1 cellular context compared by ENCODE assay signal in the genomic region with DNA sequence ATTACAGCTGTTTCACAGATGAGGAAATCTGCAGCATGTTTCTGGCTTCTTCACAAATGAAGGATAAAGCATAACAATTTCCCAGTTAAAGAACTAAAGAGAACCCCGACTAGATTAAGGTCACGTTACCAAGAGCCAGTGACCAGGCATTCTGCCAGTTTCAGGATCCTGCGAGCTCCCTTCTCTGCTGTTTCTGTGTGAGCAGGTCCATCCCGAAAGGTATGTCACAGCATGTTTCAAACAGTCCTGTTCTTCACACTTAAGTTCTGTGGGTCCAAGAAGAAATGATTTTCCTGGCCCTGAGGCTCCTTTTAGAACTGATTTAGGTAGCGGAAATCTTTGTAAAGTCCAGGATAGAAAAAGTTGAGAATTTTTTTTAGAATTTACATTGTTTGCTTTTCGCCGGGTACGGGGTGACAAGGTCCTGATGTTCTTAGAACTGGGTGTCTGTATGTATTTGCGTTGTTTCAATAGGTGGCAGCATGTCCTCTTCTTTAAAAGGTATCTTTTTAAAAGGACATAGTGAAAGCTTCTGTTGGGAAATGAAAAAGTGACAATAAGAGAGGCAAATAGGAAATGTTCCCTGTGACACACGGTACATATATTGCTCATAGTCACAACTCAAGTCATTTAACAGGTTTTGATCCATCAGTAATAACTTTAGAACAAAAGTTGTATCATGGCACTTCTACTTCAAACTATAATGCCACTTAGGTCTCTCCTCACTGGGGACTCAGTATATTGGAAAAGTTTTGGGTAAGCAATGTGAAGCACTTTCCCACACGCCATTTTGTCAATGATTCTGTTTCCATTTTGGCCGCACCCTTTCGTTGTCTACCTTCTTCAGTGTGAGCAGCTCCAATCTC.
TF ChIP-seq lines count a peak whose summit lies in the region.

No MANE protein-coding gene starts in this region.

TF ChIP-seq in K562, 482 proteins besides CTCF, POLR2A, EP300 and RAD21 (continued from another document and continues in another):
- TF ChIP-seq FOXK2 (conservative IDR thresholded peaks at IDR 0.05 in 1 of 2, IDR thresholded peaks at IDR 0.05 in 1 of 2; ENCODE audit: low read depth in 2 of 2) (peak; percentile 40 to 49; a peak in 2 of 4 replicates), ZNF436 (CRISPR knock-in tag; IDR thresholded peaks at IDR 0.05) (no peak), ZNF766 (CRISPR knock-in tag; conservative IDR thresholded peaks at IDR 0.05) (peak; percentile 34; the same call in 1 of the 2 replicates), HSF4 (CRISPR knock-in tag; IDR thresholded peaks at IDR 0.05; ENCODE audit: borderline replicate concordance) (no peak), C11orf30 (IDR thresholded peaks at IDR 0.05; ENCODE audit: low read depth) (no peak), BRD4 (IDR thresholded peaks at IDR 0.05) (0 out of 2 replicates have a peak, but pooled peaks have one; percentile 22), SRSF9 (IDR thresholded peaks at IDR 0.05; ENCODE audit: borderline replicate concordance, low read depth, low read length) (no peak), CAMTA2 (CRISPR knock-in tag; conservative IDR thresholded peaks at IDR 0.05) (no peak), ASH1L (IDR thresholded peaks at IDR 0.05; ENCODE audit: borderline replicate concordance, low read depth, partially characterized antibody) (no peak), ILF3 (IDR thresholded peaks at IDR 0.05; ENCODE audit: borderline replicate concordance) (no peak), TEAD2 (tag; IDR thresholded peaks at IDR 0.05) (no peak), RBM39 (optimal IDR thresholded peaks at IDR 0.05; ENCODE audit: low read depth, low read length) (no peak), ADNP (tag; IDR thresholded peaks at IDR 0.05) (peak; percentile 27; the same call in 1 of the 2 replicates), EHMT2 (IDR thresholded peaks at IDR 0.05) (peak; percentile 82), ZNF197 (CRISPR knock-in tag; IDR thresholded peaks at IDR 0.05; ENCODE audit: low read depth) (no peak), NR2C1 (IDR thresholded peaks at IDR 0.05) (peak; percentile 15; the same call in 1 of the 2 replicates), NR2C1 (tag; IDR thresholded peaks at IDR 0.05) (0 out of 2 replicates have a peak, but pooled peaks have one; percentile 22), ZNF584 (CRISPR knock-in tag; IDR thresholded peaks at IDR 0.05; ENCODE audit: low read depth) (peak; percentile 62; the same call in 1 of the 2 replicates), TFAM (CRISPR knock-in tag; conservative IDR thresholded peaks at IDR 0.05) (no peak), CEBPB (tag; IDR thresholded peaks at IDR 0.05) (peak; percentile 41; the same call in 1 of the 2 replicates), ZNF274 (IDR thresholded peaks at IDR 0.05; ENCODE audit: borderline replicate concordance, low read depth, low read length) (no peak), MAFG (tag; conservative IDR thresholded peaks at IDR 0.05) (no peak)
- TF ChIP-seq, protein P1, sequence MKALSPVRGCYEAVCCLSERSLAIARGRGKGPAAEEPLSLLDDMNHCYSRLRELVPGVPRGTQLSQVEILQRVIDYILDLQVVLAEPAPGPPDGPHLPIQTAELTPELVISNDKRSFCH (CRISPR knock-in tag; IDR thresholded peaks at IDR 0.05) = no peak
- TF ChIP-seq, protein P1 (tag; IDR thresholded peaks at IDR 0.05) = peak; percentile 66
- TF ChIP-seq, protein P2, sequence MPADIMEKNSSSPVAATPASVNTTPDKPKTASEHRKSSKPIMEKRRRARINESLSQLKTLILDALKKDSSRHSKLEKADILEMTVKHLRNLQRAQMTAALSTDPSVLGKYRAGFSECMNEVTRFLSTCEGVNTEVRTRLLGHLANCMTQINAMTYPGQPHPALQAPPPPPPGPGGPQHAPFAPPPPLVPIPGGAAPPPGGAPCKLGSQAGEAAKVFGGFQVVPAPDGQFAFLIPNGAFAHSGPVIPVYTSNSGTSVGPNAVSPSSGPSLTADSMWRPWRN (IDR thresholded peaks at IDR 0.05; ENCODE audit: low read depth) = no peak
- TF ChIP-seq, protein P3, sequence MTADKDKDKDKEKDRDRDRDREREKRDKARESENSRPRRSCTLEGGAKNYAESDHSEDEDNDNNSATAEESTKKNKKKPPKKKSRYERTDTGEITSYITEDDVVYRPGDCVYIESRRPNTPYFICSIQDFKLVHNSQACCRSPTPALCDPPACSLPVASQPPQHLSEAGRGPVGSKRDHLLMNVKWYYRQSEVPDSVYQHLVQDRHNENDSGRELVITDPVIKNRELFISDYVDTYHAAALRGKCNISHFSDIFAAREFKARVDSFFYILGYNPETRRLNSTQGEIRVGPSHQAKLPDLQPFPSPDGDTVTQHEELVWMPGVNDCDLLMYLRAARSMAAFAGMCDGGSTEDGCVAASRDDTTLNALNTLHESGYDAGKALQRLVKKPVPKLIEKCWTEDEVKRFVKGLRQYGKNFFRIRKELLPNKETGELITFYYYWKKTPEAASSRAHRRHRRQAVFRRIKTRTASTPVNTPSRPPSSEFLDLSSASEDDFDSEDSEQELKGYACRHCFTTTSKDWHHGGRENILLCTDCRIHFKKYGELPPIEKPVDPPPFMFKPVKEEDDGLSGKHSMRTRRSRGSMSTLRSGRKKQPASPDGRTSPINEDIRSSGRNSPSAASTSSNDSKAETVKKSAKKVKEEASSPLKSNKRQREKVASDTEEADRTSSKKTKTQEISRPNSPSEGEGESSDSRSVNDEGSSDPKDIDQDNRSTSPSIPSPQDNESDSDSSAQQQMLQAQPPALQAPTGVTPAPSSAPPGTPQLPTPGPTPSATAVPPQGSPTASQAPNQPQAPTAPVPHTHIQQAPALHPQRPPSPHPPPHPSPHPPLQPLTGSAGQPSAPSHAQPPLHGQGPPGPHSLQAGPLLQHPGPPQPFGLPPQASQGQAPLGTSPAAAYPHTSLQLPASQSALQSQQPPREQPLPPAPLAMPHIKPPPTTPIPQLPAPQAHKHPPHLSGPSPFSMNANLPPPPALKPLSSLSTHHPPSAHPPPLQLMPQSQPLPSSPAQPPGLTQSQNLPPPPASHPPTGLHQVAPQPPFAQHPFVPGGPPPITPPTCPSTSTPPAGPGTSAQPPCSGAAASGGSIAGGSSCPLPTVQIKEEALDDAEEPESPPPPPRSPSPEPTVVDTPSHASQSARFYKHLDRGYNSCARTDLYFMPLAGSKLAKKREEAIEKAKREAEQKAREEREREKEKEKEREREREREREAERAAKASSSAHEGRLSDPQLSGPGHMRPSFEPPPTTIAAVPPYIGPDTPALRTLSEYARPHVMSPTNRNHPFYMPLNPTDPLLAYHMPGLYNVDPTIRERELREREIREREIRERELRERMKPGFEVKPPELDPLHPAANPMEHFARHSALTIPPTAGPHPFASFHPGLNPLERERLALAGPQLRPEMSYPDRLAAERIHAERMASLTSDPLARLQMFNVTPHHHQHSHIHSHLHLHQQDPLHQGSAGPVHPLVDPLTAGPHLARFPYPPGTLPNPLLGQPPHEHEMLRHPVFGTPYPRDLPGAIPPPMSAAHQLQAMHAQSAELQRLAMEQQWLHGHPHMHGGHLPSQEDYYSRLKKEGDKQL (CRISPR knock-in tag; IDR thresholded peaks at IDR 0.05; ENCODE audit: borderline replicate concordance) = no peak
- TF ChIP-seq, protein P4, sequence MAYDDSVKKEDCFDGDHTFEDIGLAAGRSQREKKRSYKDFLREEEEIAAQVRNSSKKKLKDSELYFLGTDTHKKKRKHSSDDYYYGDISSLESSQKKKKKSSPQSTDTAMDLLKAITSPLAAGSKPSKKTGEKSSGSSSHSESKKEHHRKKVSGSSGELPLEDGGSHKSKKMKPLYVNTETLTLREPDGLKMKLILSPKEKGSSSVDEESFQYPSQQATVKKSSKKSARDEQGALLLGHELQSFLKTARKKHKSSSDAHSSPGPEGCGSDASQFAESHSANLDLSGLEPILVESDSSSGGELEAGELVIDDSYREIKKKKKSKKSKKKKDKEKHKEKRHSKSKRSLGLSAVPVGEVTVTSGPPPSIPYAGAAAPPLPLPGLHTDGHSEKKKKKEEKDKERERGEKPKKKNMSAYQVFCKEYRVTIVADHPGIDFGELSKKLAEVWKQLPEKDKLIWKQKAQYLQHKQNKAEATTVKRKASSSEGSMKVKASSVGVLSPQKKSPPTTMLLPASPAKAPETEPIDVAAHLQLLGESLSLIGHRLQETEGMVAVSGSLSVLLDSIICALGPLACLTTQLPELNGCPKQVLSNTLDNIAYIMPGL (CRISPR knock-in tag; IDR thresholded peaks at IDR 0.05) = no peak
- TF ChIP-seq, protein P5, sequence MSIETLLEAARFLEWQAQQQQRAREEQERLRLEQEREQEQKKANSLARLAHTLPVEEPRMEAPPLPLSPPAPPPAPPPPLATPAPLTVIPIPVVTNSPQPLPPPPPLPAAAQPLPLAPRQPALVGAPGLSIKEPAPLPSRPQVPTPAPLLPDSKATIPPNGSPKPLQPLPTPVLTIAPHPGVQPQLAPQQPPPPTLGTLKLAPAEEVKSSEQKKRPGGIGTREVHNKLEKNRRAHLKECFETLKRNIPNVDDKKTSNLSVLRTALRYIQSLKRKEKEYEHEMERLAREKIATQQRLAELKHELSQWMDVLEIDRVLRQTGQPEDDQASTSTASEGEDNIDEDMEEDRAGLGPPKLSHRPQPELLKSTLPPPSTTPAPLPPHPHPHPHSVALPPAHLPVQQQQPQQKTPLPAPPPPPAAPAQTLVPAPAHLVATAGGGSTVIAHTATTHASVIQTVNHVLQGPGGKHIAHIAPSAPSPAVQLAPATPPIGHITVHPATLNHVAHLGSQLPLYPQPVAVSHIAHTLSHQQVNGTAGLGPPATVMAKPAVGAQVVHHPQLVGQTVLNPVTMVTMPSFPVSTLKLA (conservative IDR thresholded peaks at IDR 0.05) = peak; percentile 13 to 33; a peak in 1 of 4 replicates
- TF ChIP-seq, protein P6, sequence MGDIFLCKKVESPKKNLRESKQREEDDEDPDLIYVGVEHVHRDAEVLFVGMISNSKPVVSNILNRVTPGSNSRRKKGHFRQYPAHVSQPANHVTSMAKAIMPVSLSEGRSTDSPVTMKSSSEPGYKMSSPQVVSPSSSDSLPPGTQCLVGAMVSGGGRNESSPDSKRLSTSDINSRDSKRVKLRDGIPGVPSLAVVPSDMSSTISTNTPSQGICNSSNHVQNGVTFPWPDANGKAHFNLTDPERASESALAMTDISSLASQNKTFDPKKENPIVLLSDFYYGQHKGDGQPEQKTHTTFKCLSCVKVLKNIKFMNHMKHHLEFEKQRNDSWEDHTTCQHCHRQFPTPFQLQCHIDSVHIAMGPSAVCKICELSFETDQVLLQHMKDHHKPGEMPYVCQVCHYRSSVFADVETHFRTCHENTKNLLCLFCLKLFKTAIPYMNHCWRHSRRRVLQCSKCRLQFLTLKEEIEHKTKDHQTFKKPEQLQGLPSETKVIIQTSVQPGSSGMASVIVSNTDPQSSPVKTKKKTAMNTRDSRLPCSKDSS (IDR thresholded peaks at IDR 0.05; ENCODE audit: low read depth, partially characterized antibody) = no peak
- TF ChIP-seq, protein P7, sequence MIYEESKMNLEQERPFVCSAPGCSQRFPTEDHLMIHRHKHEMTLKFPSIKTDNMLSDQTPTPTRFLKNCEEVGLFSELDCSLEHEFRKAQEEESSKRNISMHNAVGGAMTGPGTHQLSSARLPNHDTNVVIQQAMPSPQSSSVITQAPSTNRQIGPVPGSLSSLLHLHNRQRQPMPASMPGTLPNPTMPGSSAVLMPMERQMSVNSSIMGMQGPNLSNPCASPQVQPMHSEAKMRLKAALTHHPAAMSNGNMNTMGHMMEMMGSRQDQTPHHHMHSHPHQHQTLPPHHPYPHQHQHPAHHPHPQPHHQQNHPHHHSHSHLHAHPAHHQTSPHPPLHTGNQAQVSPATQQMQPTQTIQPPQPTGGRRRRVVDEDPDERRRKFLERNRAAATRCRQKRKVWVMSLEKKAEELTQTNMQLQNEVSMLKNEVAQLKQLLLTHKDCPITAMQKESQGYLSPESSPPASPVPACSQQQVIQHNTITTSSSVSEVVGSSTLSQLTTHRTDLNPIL (CRISPR knock-in tag; IDR thresholded peaks at IDR 0.05) = no peak
- TF ChIP-seq, protein P8, sequence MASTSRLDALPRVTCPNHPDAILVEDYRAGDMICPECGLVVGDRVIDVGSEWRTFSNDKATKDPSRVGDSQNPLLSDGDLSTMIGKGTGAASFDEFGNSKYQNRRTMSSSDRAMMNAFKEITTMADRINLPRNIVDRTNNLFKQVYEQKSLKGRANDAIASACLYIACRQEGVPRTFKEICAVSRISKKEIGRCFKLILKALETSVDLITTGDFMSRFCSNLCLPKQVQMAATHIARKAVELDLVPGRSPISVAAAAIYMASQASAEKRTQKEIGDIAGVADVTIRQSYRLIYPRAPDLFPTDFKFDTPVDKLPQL (IDR thresholded peaks at IDR 0.05; ENCODE audit: extremely low read depth, insufficient read length) = no peak
- TF ChIP-seq, protein P9, sequence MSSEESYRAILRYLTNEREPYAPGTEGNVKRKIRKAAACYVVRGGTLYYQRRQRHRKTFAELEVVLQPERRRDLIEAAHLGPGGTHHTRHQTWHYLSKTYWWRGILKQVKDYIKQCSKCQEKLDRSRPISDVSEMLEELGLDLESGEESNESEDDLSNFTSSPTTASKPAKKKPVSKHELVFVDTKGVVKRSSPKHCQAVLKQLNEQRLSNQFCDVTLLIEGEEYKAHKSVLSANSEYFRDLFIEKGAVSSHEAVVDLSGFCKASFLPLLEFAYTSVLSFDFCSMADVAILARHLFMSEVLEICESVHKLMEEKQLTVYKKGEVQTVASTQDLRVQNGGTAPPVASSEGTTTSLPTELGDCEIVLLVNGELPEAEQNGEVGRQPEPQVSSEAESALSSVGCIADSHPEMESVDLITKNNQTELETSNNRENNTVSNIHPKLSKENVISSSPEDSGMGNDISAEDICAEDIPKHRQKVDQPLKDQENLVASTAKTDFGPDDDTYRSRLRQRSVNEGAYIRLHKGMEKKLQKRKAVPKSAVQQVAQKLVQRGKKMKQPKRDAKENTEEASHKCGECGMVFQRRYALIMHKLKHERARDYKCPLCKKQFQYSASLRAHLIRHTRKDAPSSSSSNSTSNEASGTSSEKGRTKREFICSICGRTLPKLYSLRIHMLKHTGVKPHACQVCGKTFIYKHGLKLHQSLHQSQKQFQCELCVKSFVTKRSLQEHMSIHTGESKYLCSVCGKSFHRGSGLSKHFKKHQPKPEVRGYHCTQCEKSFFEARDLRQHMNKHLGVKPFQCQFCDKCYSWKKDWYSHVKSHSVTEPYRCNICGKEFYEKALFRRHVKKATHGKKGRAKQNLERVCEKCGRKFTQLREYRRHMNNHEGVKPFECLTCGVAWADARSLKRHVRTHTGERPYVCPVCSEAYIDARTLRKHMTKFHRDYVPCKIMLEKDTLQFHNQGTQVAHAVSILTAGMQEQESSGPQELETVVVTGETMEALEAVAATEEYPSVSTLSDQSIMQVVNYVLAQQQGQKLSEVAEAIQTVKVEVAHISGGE (CRISPR knock-in tag; IDR thresholded peaks at IDR 0.05) = no peak
